In the genomic region with DNA sequence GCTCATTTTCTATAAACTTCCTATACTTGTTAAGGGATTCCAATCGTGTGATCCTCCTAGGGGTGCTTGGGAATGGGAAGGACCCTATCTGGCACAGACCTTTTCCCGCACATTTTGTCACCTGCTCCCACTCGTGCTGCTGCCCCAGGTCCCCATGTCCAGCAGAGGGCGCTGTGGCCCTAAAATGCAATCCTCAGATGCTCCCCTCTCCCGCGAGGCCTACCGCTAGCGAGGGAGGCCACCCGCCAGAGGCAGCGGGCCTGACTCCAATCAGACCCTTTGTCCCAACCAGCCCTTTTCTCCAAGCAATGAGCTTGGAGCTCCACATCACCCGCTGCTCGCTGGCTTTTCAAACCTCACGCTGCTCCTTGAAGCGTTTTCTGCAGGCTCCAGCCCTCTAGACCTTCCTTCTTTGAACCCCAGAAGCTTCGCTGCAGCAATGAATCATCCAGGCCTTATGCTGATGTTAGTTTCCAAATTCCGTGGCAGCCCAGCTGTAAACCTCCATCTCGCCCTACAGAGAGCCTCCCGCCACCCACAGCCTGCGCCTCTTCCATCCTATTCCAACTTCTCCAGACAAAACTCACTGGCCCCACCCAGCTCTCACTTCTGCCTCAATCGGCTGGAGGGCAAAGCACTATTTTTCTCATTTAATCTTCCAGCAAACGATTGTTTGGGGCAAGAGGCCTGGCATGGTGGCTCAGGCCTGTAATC, we compare ENCODE assay signal across 9 cellular contexts. TPM values are rescaled to one million over a fixed set of nuclear protein-coding genes. Genes with fewer than 3 reads are reported as not detected.
DNase-seq lines count a peak whose midpoint lies in the region; ATAC-seq and TF ChIP-seq lines count a peak whose summit lies in the region.
"Had no signal": no experiment of that assay in that cellular context is flagged by ENCODE, and none has a peak within 500 bp of the region (broad histone marks: within the 10 kb centered on the region; RNA-seq: fewer than 3 reads in every experiment).

No MANE protein-coding gene starts in this region.

- ATAC-seq in effector memory CD8-positive, alpha-beta T cell (replicated peaks) = peak; percentile 96
- ATAC-seq in HG02610 (IDR thresholded peaks at IDR 0.05; ENCODE audit: unreplicated experiment) = no peak

- H3K27ac ChIP-seq in HUES48 (ENCODE audit: low read depth, low read length) = peak overlapping the region; percentile 56

- DNase-seq in Caki2 (ENCODE audit: low read depth) (peak; percentile 65), NOMO-1 (lab: John Stamatoyannopoulos, UW; ENCODE audit: unreplicated experiment in 2 of 2) (peak; percentile 70 to 72), mesothelial cell of epicardium (ENCODE audit: low spot score in 2 of 2, unreplicated experiment in 2 of 2) (peak; percentile 94 to 97)
- DNase-seq in activated CD8-positive, alpha-beta memory T cell treated with anti-CD3 and anti-CD28 coated beads for 4 hours (ENCODE audit: low read depth in 2 of 2) = peak; percentile 67 to 69
- peak; percentile 82 to 84 (median 83) for DNase-seq in effector memory CD8-positive, alpha-beta T cell
- DNase-seq in stimulated activated CD8-positive, alpha-beta memory T cell treated with anti-CD3 and anti-CD28 coated beads, Interleukin-15, amount 100 ng/mL, for 4 hours (ENCODE audit: low read depth in 2 of 2) = peak; percentile 58 to 66

- peaks cover under 1 to 27% of the 10 kb centered on the region in 2 donors for H3K27me3 Mint-ChIP-seq in effector memory CD8-positive, alpha-beta T cell
- H3K27me3 Mint-ChIP-seq in mesothelial cell of epicardium (ENCODE audit: low read depth) = no peaks in the 10 kb centered on the region
- H3K27me3 Mint-ChIP-seq: activated naive CD8-positive, alpha-beta T cell had no signal

- H3K9me3 ChIP-seq in HUES48 (ENCODE audit: control insufficient read depth, insufficient read depth, low read length) = no peaks in the 10 kb centered on the region

- H3K27me3 ChIP-seq in HUES48 (ENCODE audit: control insufficient read depth, insufficient read depth, low read length) = peaks cover 40% of the 10 kb centered on the region

- H3K4me3 Mint-ChIP-seq in effector memory CD8-positive, alpha-beta T cell = peak overlapping the region; percentile 23 to 33
- no peak overlapping the region for H3K4me3 Mint-ChIP-seq in mesothelial cell of epicardium
- H3K4me3 Mint-ChIP-seq: activated naive CD8-positive, alpha-beta T cell had no signal

- peaks cover 16% of the 10 kb centered on the region for H3K4me1 ChIP-seq in HUES48 (ENCODE audit: control insufficient read depth, insufficient read depth, low read length)

- no peaks in the 10 kb centered on the region for H3K36me3 Mint-ChIP-seq in effector memory CD8-positive, alpha-beta T cell (ENCODE audit: insufficient read depth)
- no peaks in the 10 kb centered on the region for H3K36me3 Mint-ChIP-seq in mesothelial cell of epicardium
- H3K36me3 Mint-ChIP-seq: activated naive CD8-positive, alpha-beta T cell had no signal

- H3K9ac ChIP-seq in HUES48 (ENCODE audit: low read depth, low read length) = 0 out of 2 replicates have a peak overlapping the region, but pooled peaks have one; percentile 6

- H3K9me3 Mint-ChIP-seq in effector memory CD8-positive, alpha-beta T cell = no peaks in the 10 kb centered on the region
- H3K9me3 Mint-ChIP-seq in mesothelial cell of epicardium = peaks cover 3% of the 10 kb centered on the region

- peaks cover 0 to 10% of the 10 kb centered on the region in 2 donors for H3K4me1 Mint-ChIP-seq in effector memory CD8-positive, alpha-beta T cell (ENCODE audit: low read depth in 2 of 2)
- peaks cover 23% of the 10 kb centered on the region for H3K4me1 Mint-ChIP-seq in mesothelial cell of epicardium

- TF ChIP-seq CTCF in mesothelial cell of epicardium (IDR thresholded peaks at IDR 0.05; ENCODE audit: unreplicated experiment) = peak; percentile 96

- peak overlapping the region; percentile 30 to 59 for H3K27ac Mint-ChIP-seq in effector memory CD8-positive, alpha-beta T cell
- H3K27ac Mint-ChIP-seq in mesothelial cell of epicardium = peak overlapping the region; percentile 83
- H3K27ac Mint-ChIP-seq: activated naive CD8-positive, alpha-beta T cell had no signal

- in situ Hi-C loops in Caki2 (cut with HindIII; ENCODE audit: low pct_unique_long_range_greater_than_20kb, low sequenced_read_pairs) = loop anchor here (25.0 kb wide), 1 partner anchor 104 kb away; no protein-coding TSS in a partner anchor

- H3K4me3 ChIP-seq in HUES48 (ENCODE audit: low read depth, low read length) = no peak overlapping the region

- H3K36me3 ChIP-seq in HUES48 (ENCODE audit: control insufficient read depth, insufficient read depth, low read length) = no peaks in the 10 kb centered on the region

RNA-seq across cellular contexts. Expression of a gene that starts 23.6 kb away (rescaled TPM):
- 16.3 and 18.1 TPM in 2 replicates for total RNA-seq in Caki2 (2014; rRNA removed; shearing (Covaris generic); ENCODE audit: low replicate concordance)
- 82.1 to 88.3 TPM (median 84.4 TPM) in 3 replicates for total RNA-seq in mesothelial cell of epicardium

RNA-seq across cellular contexts. Expression of a gene that starts 30.5 kb away (rescaled TPM):
- 8.6 and 11.3 TPM in 2 replicates for total RNA-seq in Caki2 (2014; rRNA removed; shearing (Covaris generic); ENCODE audit: low replicate concordance)
- 75.6 to 77.1 TPM (median 76.3 TPM) in 3 replicates for total RNA-seq in mesothelial cell of epicardium
